1 cellular context compared by ENCODE assay signal in genomic region chr22:20440637-20441591, GRCh38.
TF ChIP-seq lines count a peak whose summit lies in the region.

No MANE protein-coding gene starts in this region.

TF ChIP-seq in K562, 482 proteins besides CTCF, POLR2A, EP300 and RAD21 (continues in another document):
- no peak for TF ChIP-seq POU5F1 (IDR thresholded peaks at IDR 0.05; ENCODE audit: borderline replicate concordance, low read depth, low read length, partially characterized antibody)
- TF ChIP-seq ZBTB49 (CRISPR knock-in tag; IDR thresholded peaks at IDR 0.05; ENCODE audit: borderline replicate concordance) = 0 out of 2 replicates have a peak, but pooled peaks have one; percentile 32
- TF ChIP-seq, protein P1, sequence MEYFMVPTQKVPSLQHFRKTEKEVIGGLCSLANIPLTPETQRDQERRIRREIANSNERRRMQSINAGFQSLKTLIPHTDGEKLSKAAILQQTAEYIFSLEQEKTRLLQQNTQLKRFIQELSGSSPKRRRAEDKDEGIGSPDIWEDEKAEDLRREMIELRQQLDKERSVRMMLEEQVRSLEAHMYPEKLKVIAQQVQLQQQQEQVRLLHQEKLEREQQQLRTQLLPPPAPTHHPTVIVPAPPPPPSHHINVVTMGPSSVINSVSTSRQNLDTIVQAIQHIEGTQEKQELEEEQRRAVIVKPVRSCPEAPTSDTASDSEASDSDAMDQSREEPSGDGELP (CRISPR knock-in tag; IDR thresholded peaks at IDR 0.05; ENCODE audit: borderline replicate concordance) = 0 out of 2 replicates have a peak, but pooled peaks have one; percentile 32
- 0 out of 2 replicates have a peak, but pooled peaks have one; percentile 25 for TF ChIP-seq PRMT5 (CRISPR knock-in tag; IDR thresholded peaks at IDR 0.05)
- TF ChIP-seq TSC22D4 (tag; IDR thresholded peaks at IDR 0.05) = 0 out of 2 replicates have a peak, but pooled peaks have one; percentile 43
- TF ChIP-seq STAG1 (CRISPR knock-in tag; IDR thresholded peaks at IDR 0.05; ENCODE audit: borderline replicate concordance) = peak; percentile 48
- TF ChIP-seq ETV6 (IDR thresholded peaks at IDR 0.05; ENCODE audit: borderline replicate concordance in 1 of 2, low read depth in 2 of 2, low read length in 1 of 2) = no peak
- 0 out of 2 replicates have a peak, but pooled peaks have one; percentile 62 for TF ChIP-seq ETV6 (CRISPR knock-in tag; IDR thresholded peaks at IDR 0.05; ENCODE audit: borderline replicate concordance)
- TF ChIP-seq, protein P2, sequence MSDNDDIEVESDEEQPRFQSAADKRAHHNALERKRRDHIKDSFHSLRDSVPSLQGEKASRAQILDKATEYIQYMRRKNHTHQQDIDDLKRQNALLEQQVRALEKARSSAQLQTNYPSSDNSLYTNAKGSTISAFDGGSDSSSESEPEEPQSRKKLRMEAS (CRISPR knock-in tag; IDR thresholded peaks at IDR 0.05) = peak; percentile 13; the same call in 1 of the 2 replicates
- no peak for TF ChIP-seq FOS (IDR thresholded peaks at IDR 0.05; ENCODE audit: extremely low read depth, insufficient read length)
- TF ChIP-seq KLF1 (tag; IDR thresholded peaks at IDR 0.05) = no peak
- no peak for TF ChIP-seq ZNF384 (IDR thresholded peaks at IDR 0.05; ENCODE audit: low read depth, low read length)
- TF ChIP-seq CREB1 (IDR thresholded peaks at IDR 0.05) = no peak
- peak; percentile 50; the same call in 1 of the 2 replicates for TF ChIP-seq CREB1 (CRISPR knock-in tag; IDR thresholded peaks at IDR 0.05)
- 0 out of 2 replicates have a peak, but pooled peaks have one; percentile 22 for TF ChIP-seq ZNF12 (CRISPR knock-in tag; IDR thresholded peaks at IDR 0.05)
- 0 out of 2 replicates have a peak, but pooled peaks have one; percentile 0 for TF ChIP-seq ZKSCAN3 (CRISPR knock-in tag; IDR thresholded peaks at IDR 0.05)
- no peak for TF ChIP-seq ZFP36 (IDR thresholded peaks at IDR 0.05; ENCODE audit: low read depth, low read length, partially characterized antibody)
- peak; percentile 61; the same call in 1 of the 2 replicates for TF ChIP-seq ZNF717 (CRISPR knock-in tag; IDR thresholded peaks at IDR 0.05)
- TF ChIP-seq IRF2 (CRISPR knock-in tag; IDR thresholded peaks at IDR 0.05) = peak; percentile 88
- TF ChIP-seq SIX5 (IDR thresholded peaks at IDR 0.05; ENCODE audit: borderline replicate concordance in 1 of 2, insufficient read depth in 1 of 2, low read depth in 1 of 2, low read length in 2 of 2) = no peak
- TF ChIP-seq, protein P3, sequence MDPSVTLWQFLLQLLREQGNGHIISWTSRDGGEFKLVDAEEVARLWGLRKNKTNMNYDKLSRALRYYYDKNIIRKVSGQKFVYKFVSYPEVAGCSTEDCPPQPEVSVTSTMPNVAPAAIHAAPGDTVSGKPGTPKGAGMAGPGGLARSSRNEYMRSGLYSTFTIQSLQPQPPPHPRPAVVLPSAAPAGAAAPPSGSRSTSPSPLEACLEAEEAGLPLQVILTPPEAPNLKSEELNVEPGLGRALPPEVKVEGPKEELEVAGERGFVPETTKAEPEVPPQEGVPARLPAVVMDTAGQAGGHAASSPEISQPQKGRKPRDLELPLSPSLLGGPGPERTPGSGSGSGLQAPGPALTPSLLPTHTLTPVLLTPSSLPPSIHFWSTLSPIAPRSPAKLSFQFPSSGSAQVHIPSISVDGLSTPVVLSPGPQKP (CRISPR knock-in tag; IDR thresholded peaks at IDR 0.05) = 0 out of 2 replicates have a peak, but pooled peaks have one; percentile 22
- TF ChIP-seq NR4A1 (CRISPR knock-in tag; IDR thresholded peaks at IDR 0.05) = 0 out of 2 replicates have a peak, but pooled peaks have one; percentile 10
- TF ChIP-seq NR4A1 (tag; IDR thresholded peaks at IDR 0.05) = no peak
- TF ChIP-seq ZNF639 (CRISPR knock-in tag; conservative IDR thresholded peaks at IDR 0.05 in 1 of 2, IDR thresholded peaks at IDR 0.05 in 1 of 2) = peak in 1 of 2 experiments; percentile 56; a peak in 1 of 4 replicates
- TF ChIP-seq GABPB1 (CRISPR knock-in tag; IDR thresholded peaks at IDR 0.05) = peak; percentile 68
- TF ChIP-seq DLX4 (CRISPR knock-in tag; IDR thresholded peaks at IDR 0.05) = 0 out of 2 replicates have a peak, but pooled peaks have one; percentile 18
- TF ChIP-seq, protein P4, sequence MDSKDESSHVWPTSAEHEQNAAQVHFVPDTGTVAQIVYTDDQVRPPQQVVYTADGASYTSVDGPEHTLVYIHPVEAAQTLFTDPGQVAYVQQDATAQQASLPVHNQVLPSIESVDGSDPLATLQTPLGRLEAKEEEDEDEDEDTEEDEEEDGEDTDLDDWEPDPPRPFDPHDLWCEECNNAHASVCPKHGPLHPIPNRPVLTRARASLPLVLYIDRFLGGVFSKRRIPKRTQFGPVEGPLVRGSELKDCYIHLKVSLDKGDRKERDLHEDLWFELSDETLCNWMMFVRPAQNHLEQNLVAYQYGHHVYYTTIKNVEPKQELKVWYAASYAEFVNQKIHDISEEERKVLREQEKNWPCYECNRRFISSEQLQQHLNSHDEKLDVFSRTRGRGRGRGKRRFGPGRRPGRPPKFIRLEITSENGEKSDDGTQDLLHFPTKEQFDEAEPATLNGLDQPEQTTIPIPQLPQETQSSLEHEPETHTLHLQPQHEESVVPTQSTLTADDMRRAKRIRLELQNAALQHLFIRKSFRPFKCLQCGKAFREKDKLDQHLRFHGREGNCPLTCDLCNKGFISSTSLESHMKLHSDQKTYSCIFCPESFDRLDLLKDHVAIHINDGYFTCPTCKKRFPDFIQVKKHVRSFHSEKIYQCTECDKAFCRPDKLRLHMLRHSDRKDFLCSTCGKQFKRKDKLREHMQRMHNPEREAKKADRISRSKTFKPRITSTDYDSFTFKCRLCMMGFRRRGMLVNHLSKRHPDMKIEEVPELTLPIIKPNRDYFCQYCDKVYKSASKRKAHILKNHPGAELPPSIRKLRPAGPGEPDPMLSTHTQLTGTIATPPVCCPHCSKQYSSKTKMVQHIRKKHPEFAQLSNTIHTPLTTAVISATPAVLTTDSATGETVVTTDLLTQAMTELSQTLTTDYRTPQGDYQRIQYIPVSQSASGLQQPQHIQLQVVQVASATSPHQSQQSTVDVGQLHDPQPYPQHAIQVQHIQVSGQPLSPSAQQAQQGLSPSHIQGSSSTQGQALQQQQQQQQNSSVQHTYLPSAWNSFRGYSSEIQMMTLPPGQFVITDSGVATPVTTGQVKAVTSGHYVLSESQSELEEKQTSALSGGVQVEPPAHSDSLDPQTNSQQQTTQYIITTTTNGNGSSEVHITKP (IDR thresholded peaks at IDR 0.05; ENCODE audit: partially characterized antibody) = no peak
- peak; percentile 42 for TF ChIP-seq ZC3H4 (CRISPR knock-in tag; IDR thresholded peaks at IDR 0.05; ENCODE audit: borderline replicate concordance)
- TF ChIP-seq HMGN3 (IDR thresholded peaks at IDR 0.05; ENCODE audit: borderline replicate concordance, extremely low read depth, insufficient read length, low read depth, low read length) = no peak
- peak; percentile 77; the same call in 1 of the 2 replicates for TF ChIP-seq AFF4 (CRISPR knock-in tag; IDR thresholded peaks at IDR 0.05)
- TF ChIP-seq SAFB (IDR thresholded peaks at IDR 0.05; ENCODE audit: borderline replicate concordance, low read depth, low read length) = no peak
- TF ChIP-seq, protein P5, sequence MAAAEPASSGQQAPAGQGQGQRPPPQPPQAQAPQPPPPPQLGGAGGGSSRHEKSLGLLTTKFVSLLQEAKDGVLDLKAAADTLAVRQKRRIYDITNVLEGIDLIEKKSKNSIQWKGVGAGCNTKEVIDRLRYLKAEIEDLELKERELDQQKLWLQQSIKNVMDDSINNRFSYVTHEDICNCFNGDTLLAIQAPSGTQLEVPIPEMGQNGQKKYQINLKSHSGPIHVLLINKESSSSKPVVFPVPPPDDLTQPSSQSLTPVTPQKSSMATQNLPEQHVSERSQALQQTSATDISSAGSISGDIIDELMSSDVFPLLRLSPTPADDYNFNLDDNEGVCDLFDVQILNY (CRISPR knock-in tag; IDR thresholded peaks at IDR 0.05) = peak; percentile 40; the same call in 1 of the 2 replicates
- no peak for TF ChIP-seq BRCA1 (IDR thresholded peaks at IDR 0.05)
- 0 out of 2 replicates have a peak, but pooled peaks have one; percentile 74 for TF ChIP-seq BRCA1 (CRISPR knock-in tag; IDR thresholded peaks at IDR 0.05)
- TF ChIP-seq, protein P6, sequence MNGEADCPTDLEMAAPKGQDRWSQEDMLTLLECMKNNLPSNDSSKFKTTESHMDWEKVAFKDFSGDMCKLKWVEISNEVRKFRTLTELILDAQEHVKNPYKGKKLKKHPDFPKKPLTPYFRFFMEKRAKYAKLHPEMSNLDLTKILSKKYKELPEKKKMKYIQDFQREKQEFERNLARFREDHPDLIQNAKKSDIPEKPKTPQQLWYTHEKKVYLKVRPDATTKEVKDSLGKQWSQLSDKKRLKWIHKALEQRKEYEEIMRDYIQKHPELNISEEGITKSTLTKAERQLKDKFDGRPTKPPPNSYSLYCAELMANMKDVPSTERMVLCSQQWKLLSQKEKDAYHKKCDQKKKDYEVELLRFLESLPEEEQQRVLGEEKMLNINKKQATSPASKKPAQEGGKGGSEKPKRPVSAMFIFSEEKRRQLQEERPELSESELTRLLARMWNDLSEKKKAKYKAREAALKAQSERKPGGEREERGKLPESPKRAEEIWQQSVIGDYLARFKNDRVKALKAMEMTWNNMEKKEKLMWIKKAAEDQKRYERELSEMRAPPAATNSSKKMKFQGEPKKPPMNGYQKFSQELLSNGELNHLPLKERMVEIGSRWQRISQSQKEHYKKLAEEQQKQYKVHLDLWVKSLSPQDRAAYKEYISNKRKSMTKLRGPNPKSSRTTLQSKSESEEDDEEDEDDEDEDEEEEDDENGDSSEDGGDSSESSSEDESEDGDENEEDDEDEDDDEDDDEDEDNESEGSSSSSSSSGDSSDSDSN (IDR thresholded peaks at IDR 0.05; ENCODE audit: borderline replicate concordance in 1 of 2, low read depth in 2 of 2, low read length in 2 of 2) = no peak
- TF ChIP-seq KAT7 (CRISPR knock-in tag; IDR thresholded peaks at IDR 0.05; ENCODE audit: borderline replicate concordance) = peak; percentile 58; the same call in 1 of the 2 replicates
- 0 out of 2 replicates have a peak, but pooled peaks have one; percentile 15 for TF ChIP-seq PTBP1 (IDR thresholded peaks at IDR 0.05; ENCODE audit: low read depth, low read length)
- TF ChIP-seq EGR1 (conservative IDR thresholded peaks at IDR 0.05) = no peak
- 0 out of 2 replicates have a peak, but pooled peaks have one; percentile 22 for TF ChIP-seq ZNF282 (CRISPR knock-in tag; IDR thresholded peaks at IDR 0.05)
